In the genomic region with DNA sequence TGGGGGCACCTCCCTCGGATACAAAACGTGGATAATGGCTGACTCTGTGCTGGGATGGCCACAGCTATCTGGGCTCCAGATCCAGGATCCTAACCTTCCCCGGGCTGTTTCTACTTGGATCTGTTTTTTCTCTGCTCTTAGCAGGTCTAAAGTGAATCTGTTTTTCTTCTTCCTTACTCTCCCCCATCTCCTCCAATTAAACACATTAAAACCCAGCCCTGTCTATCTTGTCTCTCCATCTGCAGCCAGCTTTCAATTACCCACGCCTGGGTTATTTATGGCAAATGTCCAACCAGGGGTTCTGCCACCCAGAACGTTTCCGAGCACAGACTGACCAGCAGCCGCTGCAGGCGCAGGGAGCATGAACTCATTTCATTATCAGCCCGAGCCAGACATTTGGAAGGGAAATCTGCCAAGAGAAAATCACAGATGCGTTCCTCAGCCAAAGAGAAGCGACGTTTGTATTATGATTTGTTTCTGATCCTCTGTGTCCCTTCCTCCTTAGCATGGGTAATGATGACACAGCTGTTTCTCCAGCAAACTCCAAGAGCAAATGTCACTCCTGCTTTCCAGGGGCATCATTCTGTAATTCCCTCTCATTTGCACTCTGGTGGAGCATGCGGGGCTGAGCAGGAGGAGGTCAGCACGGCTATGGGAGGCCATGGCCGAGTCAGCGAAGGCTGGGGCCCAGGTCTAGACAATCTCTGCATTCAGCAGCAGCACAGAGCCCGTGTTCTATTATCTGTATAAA, we compare ENCODE assay signal across 8 cellular contexts. TPM values are rescaled to one million over a fixed set of nuclear protein-coding genes. Genes with fewer than 3 reads are reported as not detected.
A peak's percentile ranks its signal among the peaks of the same experiment; 100 is the strongest.
DNase-seq lines count a peak whose midpoint lies in the region; ATAC-seq, FAIRE-seq and TF ChIP-seq lines count a peak whose summit lies in the region.

No MANE protein-coding gene starts in this region.

- H3K36me3 Mint-ChIP-seq in activated T-cell treated with anti-CD3 and anti-CD28 coated beads, Interleukin-2, amount 50 U/mL, for 72 hours (ENCODE audit: insufficient read depth in 2 of 2) = no peaks in the 10 kb centered on the region

- in situ Hi-C loops in G401 (cut with HindIII; ENCODE audit: low sequenced_read_pairs) = no loop called here

- no peak overlapping the region for H3K4ac ChIP-seq in trophoblast cell (ENCODE audit: low read depth, low read length)

- no peak for TF ChIP-seq POLR2A in gastroesophageal sphincter (IDR thresholded peaks at IDR 0.05)

- peak overlapping the region; percentile 70 for H3K18ac ChIP-seq in trophoblast cell (ENCODE audit: low read length)

- peak overlapping the region; percentile 62 for H2BK12ac ChIP-seq in trophoblast cell (ENCODE audit: low read length)

- TF ChIP-seq CTCF in gastroesophageal sphincter (IDR thresholded peaks at IDR 0.05) = no peak

- WGBS in gastroesophageal sphincter (ENCODE audit: low coverage in 1 of 2), 2 donors = 0 to 15% methylated on average over 5 to 13 of the region's 17 CpGs
- no CpG with 5 or more reads among the region's 17 CpGs for WGBS in trophoblast cell (ENCODE audit: extremely low coverage, insufficient coverage, insufficient read length)

- no peak overlapping the region for H3K23ac ChIP-seq in trophoblast cell (ENCODE audit: low read length)

- H2BK120ac ChIP-seq in trophoblast cell (ENCODE audit: insufficient read depth, low read length, poor library complexity) = peak overlapping the region; percentile 69

- no peaks in the 10 kb centered on the region for H3K4me1 Mint-ChIP-seq in activated T-cell treated with anti-CD3 and anti-CD28 coated beads, Interleukin-2, amount 50 U/mL, for 72 hours (ENCODE audit: low read depth)

- POLR2A ChIA-PET in HEK293T (lab: Yijun Ruan, JAX) = no interaction called here

- H3K79me2 ChIP-seq in trophoblast cell (ENCODE audit: control insufficient read depth, insufficient read depth, low read length, poor library complexity) = peaks cover 15% of the 10 kb centered on the region

- H3K9me3 ChIP-seq in SJCRH30 (replicated peaks) (no peaks in the 10 kb centered on the region), gastroesophageal sphincter (no peaks in the 10 kb centered on the region), trophoblast cell (ENCODE audit: insufficient read depth, low read depth, low read length) (no peaks in the 10 kb centered on the region)

- no peaks in the 10 kb centered on the region for H3K9me3 Mint-ChIP-seq in activated T-cell treated with anti-CD3 and anti-CD28 coated beads, Interleukin-2, amount 50 U/mL, for 72 hours

- H2BK5ac ChIP-seq in trophoblast cell (ENCODE audit: low read depth, low read length, poor library complexity) = peak overlapping the region; percentile 83

- H2AK5ac ChIP-seq in trophoblast cell (ENCODE audit: low read length) = peak overlapping the region; percentile 3

- H3K14ac ChIP-seq in trophoblast cell (ENCODE audit: low read length) = peak overlapping the region; percentile 55

- H3K27ac ChIP-seq in SJCRH30 (peak overlapping the region; percentile 94), gastroesophageal sphincter (peak overlapping the region; percentile 19 to 79 (median 55)), trophoblast cell (ENCODE audit: low read depth, low read length) (peak overlapping the region; percentile 98)

- H3K79me1 ChIP-seq in trophoblast cell (ENCODE audit: low read length) = peaks cover 55% of the 10 kb centered on the region

- no peak overlapping the region for H2AFZ ChIP-seq in trophoblast cell (ENCODE audit: insufficient read depth, low read length, poor library complexity)

- peaks cover 31% of the 10 kb centered on the region for H3K27me3 Mint-ChIP-seq in activated T-cell treated with anti-CD3 and anti-CD28 coated beads, Interleukin-2, amount 50 U/mL, for 72 hours (ENCODE audit: low read depth)

- H3K9ac ChIP-seq in trophoblast cell (ENCODE audit: low read length) = no peak overlapping the region

- TF ChIP-seq EP300 in gastroesophageal sphincter (IDR thresholded peaks at IDR 0.05) = no peak

- H4K8ac ChIP-seq in trophoblast cell (ENCODE audit: low read depth, low read length) = peak overlapping the region; percentile 57

- peak overlapping the region; percentile 37 for H4K91ac ChIP-seq in trophoblast cell (ENCODE audit: low read depth, low read length)

- H3K27me3 ChIP-seq in SJCRH30 (no peaks in the 10 kb centered on the region), gastroesophageal sphincter (no peaks in the 10 kb centered on the region), trophoblast cell (ENCODE audit: insufficient read depth, low read length) (no peaks in the 10 kb centered on the region)

- H4K12ac ChIP-seq in trophoblast cell (ENCODE audit: low read depth, low read length) = no peak overlapping the region

- H3K4me3 ChIP-seq in SJCRH30 (no peak overlapping the region), gastroesophageal sphincter (no peak overlapping the region), trophoblast cell (ENCODE audit: low read depth, low read length) (no peak overlapping the region)

- peak; percentile 73 for DNase-seq in G401 (ENCODE audit: low spot score)
- peak; percentile 93 to 97 for DNase-seq in SJCRH30
- no peak for DNase-seq in trophoblast cell
- DNase-seq in GM19239 (ENCODE audit: insufficient read length, low spot score) = no peak
- no peak for DNase-seq in mesenteric fat pad (ENCODE audit: low spot score)
- DNase-seq in activated T-cell treated with anti-CD3 and anti-CD28 coated beads, Interleukin-2, amount 50 U/mL, for 72 hours = no peak
- no peak for DNase-seq in HEK293T (ENCODE audit: extremely low spot score)

- H3K4me1 ChIP-seq in SJCRH30 (peaks cover 67% of the 10 kb centered on the region), gastroesophageal sphincter (peaks cover 4 to 59% (median 26%) of the 10 kb centered on the region in 3 donors), trophoblast cell (ENCODE audit: control insufficient read depth in 1 of 2, insufficient read depth in 2 of 2, low read length in 2 of 2) (peaks cover 49 to 62% of the 10 kb centered on the region in 2 experiments)

- H3K27ac Mint-ChIP-seq in activated T-cell treated with anti-CD3 and anti-CD28 coated beads, Interleukin-2, amount 50 U/mL, for 72 hours = no peak overlapping the region

- peaks cover 2% of the 10 kb centered on the region for H3K36me3 ChIP-seq in SJCRH30
- H3K36me3 ChIP-seq in gastroesophageal sphincter = peaks cover 0 to 52% of the 10 kb centered on the region in 2 donors
- peaks cover 26 to 38% of the 10 kb centered on the region in 2 experiments for H3K36me3 ChIP-seq in trophoblast cell (ENCODE audit: control insufficient read depth in 1 of 2, insufficient read depth in 2 of 2, low read length in 2 of 2)

- CTCF ChIA-PET in HEK293T (lab: Yijun Ruan, JAX) = interaction anchor here (0.6 to 1.4 kb wide), 3 partner anchors 11 to 433 kb away, joined by 4 to 8 read pairs (median 5); no protein-coding TSS in a partner anchor

- no peak overlapping the region for H3K4me3 Mint-ChIP-seq in activated T-cell treated with anti-CD3 and anti-CD28 coated beads, Interleukin-2, amount 50 U/mL, for 72 hours

- FAIRE-seq in GM19239 (lab: Jason Lieb, UNC) = no peak

- peak overlapping the region; percentile 22 for H3K4me2 ChIP-seq in trophoblast cell (ENCODE audit: low read length)

- peak; percentile 37 for ATAC-seq in gastroesophageal sphincter
- no peak for ATAC-seq in activated T-cell treated with anti-CD3 and anti-CD28 coated beads, Interleukin-2, amount 50 U/mL, for 72 hours (replicated peaks in 1 of 2)

TF ChIP-seq in HEK293T, 16 proteins besides CTCF, POLR2A, EP300 and RAD21:
- TF ChIP-seq FOXK2 (IDR thresholded peaks at IDR 0.05) = no peak
- no peak for TF ChIP-seq ARNT (IDR thresholded peaks at IDR 0.05)
- no peak for TF ChIP-seq FOXM1 (IDR thresholded peaks at IDR 0.05; ENCODE audit: borderline replicate concordance)
- no peak for TF ChIP-seq L3MBTL2 (conservative IDR thresholded peaks at IDR 0.05)
- TF ChIP-seq BHLHE40 (IDR thresholded peaks at IDR 0.05; ENCODE audit: borderline replicate concordance) = no peak
- no peak for TF ChIP-seq FOXA1 (IDR thresholded peaks at IDR 0.05)
- no peak for TF ChIP-seq ELF4 (IDR thresholded peaks at IDR 0.05)
- TF ChIP-seq LEF1 (IDR thresholded peaks at IDR 0.05; ENCODE audit: borderline replicate concordance) = no peak
- TF ChIP-seq, protein P1, sequence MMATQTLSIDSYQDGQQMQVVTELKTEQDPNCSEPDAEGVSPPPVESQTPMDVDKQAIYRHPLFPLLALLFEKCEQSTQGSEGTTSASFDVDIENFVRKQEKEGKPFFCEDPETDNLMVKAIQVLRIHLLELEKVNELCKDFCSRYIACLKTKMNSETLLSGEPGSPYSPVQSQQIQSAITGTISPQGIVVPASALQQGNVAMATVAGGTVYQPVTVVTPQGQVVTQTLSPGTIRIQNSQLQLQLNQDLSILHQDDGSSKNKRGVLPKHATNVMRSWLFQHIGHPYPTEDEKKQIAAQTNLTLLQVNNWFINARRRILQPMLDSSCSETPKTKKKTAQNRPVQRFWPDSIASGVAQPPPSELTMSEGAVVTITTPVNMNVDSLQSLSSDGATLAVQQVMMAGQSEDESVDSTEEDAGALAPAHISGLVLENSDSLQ (IDR thresholded peaks at IDR 0.05) = no peak
- TF ChIP-seq NFRKB (IDR thresholded peaks at IDR 0.05) = no peak
- no peak for TF ChIP-seq SUZ12 (IDR thresholded peaks at IDR 0.05)
- TF ChIP-seq TARDBP (IDR thresholded peaks at IDR 0.05) = no peak
- no peak for TF ChIP-seq ZNF384 (IDR thresholded peaks at IDR 0.05)
- no peak for TF ChIP-seq SP1 (IDR thresholded peaks at IDR 0.05)

RNA-seq across cellular contexts. Expression of a gene that starts 42.0 kb away (rescaled TPM):
- total RNA-seq in G401 (2014; rRNA removed; shearing (Covaris generic)) = 53.5 and 54.2 TPM in 2 replicates
- total RNA-seq in SJCRH30 (2014; rRNA removed; shearing (Covaris generic)) = 50.4 and 62.9 TPM in 2 replicates
- total RNA-seq in gastroesophageal sphincter (10 to 100 TPM; 18.5 to 24.3 (median 20.7) TPM), mesenteric fat pad (20.8 TPM)
- 23.2 and 23.9 TPM in 2 replicates for polyA plus RNA-seq in trophoblast cell (2013)
- 10 to 100 TPM; 36.8 to 38.9 TPM for total RNA-seq in activated T-cell treated with anti-CD3 and anti-CD28 coated beads, Interleukin-2, amount 50 U/mL, for 72 hours

Comparison
In these comparisons a context has a peak if more than half of its experiments do, and no peak if none do; other contexts are left out.
1. DNase-seq: peak in G401 (single experiment) and SJCRH30 (2 of 2); none in trophoblast cell (0 of 2), GM19239 (single experiment), mesenteric fat pad (single experiment), activated T-cell treated with anti-CD3 and anti-CD28 coated beads, Interleukin-2, amount 50 U/mL, for 72 hours (0 of 2) and HEK293T (single experiment).
2. Peak in every context shown above with its lines, with median percentiles within 50 percentile points of each other: H3K27ac ChIP-seq.